8 cellular contexts compared by ENCODE assay signal in the genomic region with DNA sequence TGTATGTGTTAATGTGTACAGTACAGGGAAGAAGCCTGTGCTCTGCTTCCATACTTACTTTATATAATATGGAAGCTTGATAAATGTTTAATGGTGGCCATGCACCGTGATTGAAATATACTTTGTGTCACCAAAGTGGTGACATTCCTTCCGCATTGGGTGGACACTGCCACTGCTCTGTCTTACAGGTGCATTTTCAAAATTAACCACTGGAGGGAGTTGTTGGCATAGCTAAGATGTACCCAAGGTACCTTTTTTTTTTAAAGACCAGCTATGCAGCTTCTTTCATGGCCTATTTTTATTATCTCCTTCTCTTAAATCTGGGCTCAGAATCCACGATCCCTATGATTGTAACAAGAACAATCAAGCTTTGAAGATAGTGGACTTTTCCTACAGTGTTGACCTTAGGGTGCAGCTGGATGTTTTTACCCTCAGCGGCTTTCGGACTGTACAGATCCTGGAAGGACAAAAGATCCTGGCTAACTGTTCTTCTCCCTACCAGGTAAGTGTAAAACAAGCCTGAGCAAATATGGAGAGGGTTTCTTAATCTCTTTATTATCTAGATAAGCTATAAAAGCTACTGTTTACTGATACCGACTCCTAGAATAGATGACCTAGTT. TPM values are rescaled to one million over a fixed set of nuclear protein-coding genes. Genes with fewer than 3 reads are reported as not detected.
DNase-seq lines count a peak whose midpoint lies in the region; ATAC-seq and TF ChIP-seq lines count a peak whose summit lies in the region.

No MANE protein-coding gene starts in this region.

- H3K9me3 Mint-ChIP-seq in stimulated activated effector memory CD8-positive, alpha-beta T cell treated with anti-CD3 and anti-CD28 coated beads, Interleukin-12 subunit alpha, Interleukin-12 subunit beta, amount 100 ng/mL, for 72 hours, result no peaks in the 10 kb centered on the region

- H3K27ac Mint-ChIP-seq in stimulated activated effector memory CD8-positive, alpha-beta T cell treated with anti-CD3 and anti-CD28 coated beads, Interleukin-12 subunit alpha, Interleukin-12 subunit beta, amount 100 ng/mL, for 72 hours, result no peak overlapping the region

- no peaks in the 10 kb centered on the region for H3K4me1 Mint-ChIP-seq in stimulated activated effector memory CD8-positive, alpha-beta T cell treated with anti-CD3 and anti-CD28 coated beads, Interleukin-12 subunit alpha, Interleukin-12 subunit beta, amount 100 ng/mL, for 72 hours

- H3K27me3 ChIP-seq in SJSA1 (replicated peaks), result no peaks in the 10 kb centered on the region

- no peaks in the 10 kb centered on the region for H3K4me1 ChIP-seq in SJSA1 (replicated peaks)

- no peak overlapping the region for H3K4me3 Mint-ChIP-seq in stimulated activated effector memory CD8-positive, alpha-beta T cell treated with anti-CD3 and anti-CD28 coated beads, Interleukin-12 subunit alpha, Interleukin-12 subunit beta, amount 100 ng/mL, for 72 hours

- peaks cover 69% of the 10 kb centered on the region for H3K36me3 Mint-ChIP-seq in stimulated activated effector memory CD8-positive, alpha-beta T cell treated with anti-CD3 and anti-CD28 coated beads, Interleukin-12 subunit alpha, Interleukin-12 subunit beta, amount 100 ng/mL, for 72 hours

- no peak overlapping the region for H3K27ac ChIP-seq in SJSA1

- no peaks in the 10 kb centered on the region for H3K9me3 ChIP-seq in SJSA1 (replicated peaks)

- peaks cover 85% of the 10 kb centered on the region for H3K36me3 ChIP-seq in SJSA1

- H3K4me3 ChIP-seq in GM12864 (ENCODE audit: low read depth, low read length) (no peak overlapping the region), SJSA1 (no peak overlapping the region)

- ATAC-seq in stimulated activated effector memory CD8-positive, alpha-beta T cell treated with anti-CD3 and anti-CD28 coated beads, Interleukin-12 subunit alpha, Interleukin-12 subunit beta, amount 100 ng/mL, for 72 hours, result peak; percentile 88

- DNase-seq in AG08396 (ENCODE audit: low spot score) (peak; percentile 65), GM12864 (ENCODE audit: low read depth) (peak; percentile 25), LoVo (ENCODE audit: low spot score) (peak; percentile 84), SJSA1 (ENCODE audit: low read depth in 1 of 2, low spot score in 2 of 2) (peak; percentile 59), cerebellum (ENCODE audit: low spot score) (peak; percentile 77), kidney glomerular epithelial cell (lab: John Stamatoyannopoulos, UW) (peak; percentile 53), HuH-7.5 (ENCODE audit: low spot score) (no peak)
- no peak for DNase-seq in stimulated activated effector memory CD8-positive, alpha-beta T cell treated with anti-CD3 and anti-CD28 coated beads, Interleukin-12 subunit alpha, Interleukin-12 subunit beta, amount 100 ng/mL, for 72 hours (ENCODE audit: low spot score in 2 of 2)

- TF ChIP-seq CTCF in GM12864 (IDR thresholded peaks at IDR 0.05; ENCODE audit: low read depth, low read length, missing control alignments), result peak; percentile 74

RNA-seq across cellular contexts. Expression of gene PAK6, which starts 21.6 kb away (rescaled TPM):
- total RNA-seq in SJSA1 (2014; rRNA removed; shearing (Covaris generic)), result 0.05 and 0.09 TPM in 2 replicates
- 3.7 TPM for total RNA-seq in cerebellum

RNA-seq across cellular contexts. Expression of gene BUB1B, which starts 56.4 kb away (rescaled TPM):
- 74.1 and 91.0 TPM in 2 replicates for total RNA-seq in SJSA1 (2014; rRNA removed; shearing (Covaris generic))
- total RNA-seq in cerebellum, result 23.2 TPM

Comparison
In these comparisons a context has a peak if more than half of its experiments do, and no peak if none do; other contexts are left out.
1. DNase-seq: peak in AG08396 (single experiment), GM12864 (single experiment), LoVo (single experiment), SJSA1 (2 of 2), cerebellum (single experiment) and kidney glomerular epithelial cell (single experiment); none in stimulated activated effector memory CD8-positive, alpha-beta T cell treated with anti-CD3 and anti-CD28 coated beads, Interleukin-12 subunit alpha, Interleukin-12 subunit beta, amount 100 ng/mL, for 72 hours (0 of 2) and HuH-7.5 (single experiment).